In genomic region chr3:50620420-50620819, GRCh38 we compare ENCODE assay signal across 2 cellular contexts.
TF ChIP-seq lines count a peak whose summit lies in the region.

No MANE protein-coding gene starts in this region.

TF ChIP-seq in HCT116, 20 proteins besides CTCF, POLR2A, EP300 and RAD21 (continued from another document):
- TF ChIP-seq YY1 (IDR thresholded peaks at IDR 0.05; ENCODE audit: extremely low read depth, insufficient replicate concordance, low read depth, low read length): no peak
- TF ChIP-seq ELF1 (IDR thresholded peaks at IDR 0.05; ENCODE audit: borderline replicate concordance, low read depth): no peak
- no peak for TF ChIP-seq REST (IDR thresholded peaks at IDR 0.05; ENCODE audit: low read depth)
- no peak for TF ChIP-seq ZNF274 (IDR thresholded peaks at IDR 0.05; ENCODE audit: low read depth, low read length)

TF ChIP-seq in SK-N-SH treated with all-trans-retinoic acid at 6 μM for 48 hours, 23 proteins besides CTCF, POLR2A, EP300 and RAD21 (continued from another document):
- TF ChIP-seq PPARA (CRISPR knock-in tag; IDR thresholded peaks at IDR 0.05; ENCODE audit: borderline replicate concordance) (no peak), OSR1 (CRISPR knock-in tag; IDR thresholded peaks at IDR 0.05) (no peak)
